Comparison of ENCODE assay signal across 24 cellular contexts in genomic region chr2:212357606-212358005, GRCh38.
DNase-seq lines count a peak whose midpoint lies in the region; ATAC-seq and TF ChIP-seq lines count a peak whose summit lies in the region.
"Had no signal": no experiment of that assay in that cellular context is flagged by ENCODE, and none has a peak within 500 bp of the region (broad histone marks: within the 10 kb centered on the region; RNA-seq: fewer than 3 reads in every experiment).

No MANE protein-coding gene starts in this region.

- peaks cover 30% of the 10 kb centered on the region for H3K4me1 ChIP-seq in HEK293 (ENCODE audit: control insufficient read depth, insufficient read depth, low read length)
- H3K4me1 ChIP-seq: BLaER1 treated with 17β-estradiol and CSF1 and Interleukin-3, amounts not matched to agents 10 nM and 100 nM; transverse colon had no signal

- POLR2A ChIA-PET in HEK293 (lab: Yijun Ruan, JAX), result no interaction called here
- POLR2A ChIA-PET in naive thymus-derived CD8-positive, alpha-beta T cell (lab: Charles Lee), result no interaction called here

- no peaks in the 10 kb centered on the region for H3K9me3 Mint-ChIP-seq in progenitor cell of endocrine pancreas (ENCODE audit: low read depth)
- peaks cover 0 to 5% (median 0%) of the 10 kb centered on the region in 9 donors for H3K9me3 Mint-ChIP-seq in naive thymus-derived CD8-positive, alpha-beta T cell
- H3K9me3 Mint-ChIP-seq: activated naive CD8-positive, alpha-beta T cell treated with anti-CD3 and anti-CD28 coated beads, Interleukin-2, amount 10 ng/mL, durations not matched to agents 7 days and 5 days; stimulated activated naive CD8-positive, alpha-beta T cell treated with anti-CD3 and anti-CD28 coated beads, Interleukin-15, amount 100 ng/mL, for 72 hours had no signal

- ATAC-seq in naive thymus-derived CD8-positive, alpha-beta T cell, result no peak
- ATAC-seq: stimulated activated naive CD8-positive, alpha-beta T cell treated with anti-CD3 and anti-CD28 coated beads, Interleukin-15, amount 100 ng/mL, for 72 hours had no signal

- no peaks in the 10 kb centered on the region for H3K9me3 ChIP-seq in HEK293 (ENCODE audit: control insufficient read depth, insufficient read depth, low read depth, low read length)
- H3K9me3 ChIP-seq: BLaER1 treated with 17β-estradiol and CSF1 and Interleukin-3, amounts not matched to agents 10 nM and 100 nM; neutrophil; transverse colon had no signal

- CTCF ChIA-PET in HEK293 (lab: Yijun Ruan, JAX), result no interaction called here

- no peaks in the 10 kb centered on the region for H3K36me3 ChIP-seq in HEK293 (ENCODE audit: control insufficient read depth in 2 of 2, insufficient read depth in 1 of 2, low read length in 2 of 2)
- H3K36me3 ChIP-seq: BLaER1 treated with 17β-estradiol and CSF1 and Interleukin-3, amounts not matched to agents 10 nM and 100 nM; neutrophil; transverse colon had no signal

- DNase-seq in NCI-H526 (lab: John Stamatoyannopoulos, UW) (peak; percentile 27 to 46), inferior parietal cortex (ENCODE audit: extremely low spot score) (peak; percentile 48), progenitor cell of endocrine pancreas (ENCODE audit: low spot score, unreplicated experiment) (no peak), cerebellar cortex (ENCODE audit: low spot score) (no peak), NCI-H1930 (lab: John Stamatoyannopoulos, UW) (no peak)
- DNase-seq in naive thymus-derived CD8-positive, alpha-beta T cell, result no peak
- DNase-seq: activated effector memory CD4-positive, alpha-beta T cell treated with anti-CD3 and anti-CD28 coated beads, Interleukin-2, amount 50 U/mL, for 16 hours; activated naive CD8-positive, alpha-beta T cell treated with anti-CD3 and anti-CD28 coated beads, Interleukin-2, amount 10 ng/mL, durations not matched to agents 7 days and 5 days; activated T-cell treated with anti-CD3 and anti-CD28 coated beads for 4 hours; DMS79; GDM1; glutamatergic neuron; GOT3; Kasumi-1; NCI-H1436; NCI-H2171; stimulated activated naive CD8-positive, alpha-beta T cell treated with anti-CD3 and anti-CD28 coated beads, Interleukin-15, amount 100 ng/mL, for 72 hours; transverse colon had no signal

- H3K4me3 ChIP-seq in HEK293 (ENCODE audit: low read depth, low read length), result no peak overlapping the region
- H3K4me3 ChIP-seq: BLaER1 treated with 17β-estradiol and CSF1 and Interleukin-3, amounts not matched to agents 10 nM and 100 nM; lung; transverse colon had no signal

- no peak overlapping the region for H3K27ac ChIP-seq in HEK293 (ENCODE audit: extremely low read depth, low read depth, low read length)
- H3K27ac ChIP-seq: BLaER1 treated with 17β-estradiol and CSF1 and Interleukin-3, amounts not matched to agents 10 nM and 100 nM; epithelial cell of prostate; neutrophil; RWPE1; transverse colon had no signal

- H3K27me3 Mint-ChIP-seq in progenitor cell of endocrine pancreas, result no peaks in the 10 kb centered on the region
- no peaks in the 10 kb centered on the region for H3K27me3 Mint-ChIP-seq in naive thymus-derived CD8-positive, alpha-beta T cell
- H3K27me3 Mint-ChIP-seq: activated naive CD8-positive, alpha-beta T cell treated with anti-CD3 and anti-CD28 coated beads, Interleukin-2, amount 10 ng/mL, durations not matched to agents 7 days and 5 days; stimulated activated naive CD8-positive, alpha-beta T cell treated with anti-CD3 and anti-CD28 coated beads, Interleukin-15, amount 100 ng/mL, for 72 hours had no signal

- TF ChIP-seq CTCF in HEK293 (tag by site-specific recombination; IDR thresholded peaks at IDR 0.05), result no peak
- no peak for TF ChIP-seq CTCF in progenitor cell of endocrine pancreas (IDR thresholded peaks at IDR 0.05; ENCODE audit: unreplicated experiment)

- no peaks in the 10 kb centered on the region for H3K36me3 Mint-ChIP-seq in progenitor cell of endocrine pancreas (ENCODE audit: insufficient read depth)
- no peaks in the 10 kb centered on the region for H3K36me3 Mint-ChIP-seq in naive thymus-derived CD8-positive, alpha-beta T cell
- H3K36me3 Mint-ChIP-seq: activated naive CD8-positive, alpha-beta T cell treated with anti-CD3 and anti-CD28 coated beads, Interleukin-2, amount 10 ng/mL, durations not matched to agents 7 days and 5 days had no signal

- peak overlapping the region; percentile 80 for H3K27ac Mint-ChIP-seq in progenitor cell of endocrine pancreas
- no peak overlapping the region for H3K27ac Mint-ChIP-seq in naive thymus-derived CD8-positive, alpha-beta T cell
- H3K27ac Mint-ChIP-seq: activated naive CD8-positive, alpha-beta T cell treated with anti-CD3 and anti-CD28 coated beads, Interleukin-2, amount 10 ng/mL, durations not matched to agents 7 days and 5 days; stimulated activated naive CD8-positive, alpha-beta T cell treated with anti-CD3 and anti-CD28 coated beads, Interleukin-15, amount 100 ng/mL, for 72 hours had no signal

- no peak overlapping the region for H3K4me3 Mint-ChIP-seq in progenitor cell of endocrine pancreas (ENCODE audit: low read depth)
- no peak overlapping the region for H3K4me3 Mint-ChIP-seq in naive thymus-derived CD8-positive, alpha-beta T cell
- H3K4me3 Mint-ChIP-seq: activated naive CD8-positive, alpha-beta T cell treated with anti-CD3 and anti-CD28 coated beads, Interleukin-2, amount 10 ng/mL, durations not matched to agents 7 days and 5 days; stimulated activated naive CD8-positive, alpha-beta T cell treated with anti-CD3 and anti-CD28 coated beads, Interleukin-15, amount 100 ng/mL, for 72 hours had no signal

- peaks cover 52% of the 10 kb centered on the region for H3K4me1 Mint-ChIP-seq in progenitor cell of endocrine pancreas (ENCODE audit: low read depth)
- no peaks in the 10 kb centered on the region for H3K4me1 Mint-ChIP-seq in naive thymus-derived CD8-positive, alpha-beta T cell
- H3K4me1 Mint-ChIP-seq: activated naive CD8-positive, alpha-beta T cell treated with anti-CD3 and anti-CD28 coated beads, Interleukin-2, amount 10 ng/mL, durations not matched to agents 7 days and 5 days; stimulated activated naive CD8-positive, alpha-beta T cell treated with anti-CD3 and anti-CD28 coated beads, Interleukin-15, amount 100 ng/mL, for 72 hours had no signal

TF ChIP-seq in HEK293, 187 proteins besides CTCF, POLR2A, EP300 and RAD21:
- TF ChIP-seq, protein P1, sequence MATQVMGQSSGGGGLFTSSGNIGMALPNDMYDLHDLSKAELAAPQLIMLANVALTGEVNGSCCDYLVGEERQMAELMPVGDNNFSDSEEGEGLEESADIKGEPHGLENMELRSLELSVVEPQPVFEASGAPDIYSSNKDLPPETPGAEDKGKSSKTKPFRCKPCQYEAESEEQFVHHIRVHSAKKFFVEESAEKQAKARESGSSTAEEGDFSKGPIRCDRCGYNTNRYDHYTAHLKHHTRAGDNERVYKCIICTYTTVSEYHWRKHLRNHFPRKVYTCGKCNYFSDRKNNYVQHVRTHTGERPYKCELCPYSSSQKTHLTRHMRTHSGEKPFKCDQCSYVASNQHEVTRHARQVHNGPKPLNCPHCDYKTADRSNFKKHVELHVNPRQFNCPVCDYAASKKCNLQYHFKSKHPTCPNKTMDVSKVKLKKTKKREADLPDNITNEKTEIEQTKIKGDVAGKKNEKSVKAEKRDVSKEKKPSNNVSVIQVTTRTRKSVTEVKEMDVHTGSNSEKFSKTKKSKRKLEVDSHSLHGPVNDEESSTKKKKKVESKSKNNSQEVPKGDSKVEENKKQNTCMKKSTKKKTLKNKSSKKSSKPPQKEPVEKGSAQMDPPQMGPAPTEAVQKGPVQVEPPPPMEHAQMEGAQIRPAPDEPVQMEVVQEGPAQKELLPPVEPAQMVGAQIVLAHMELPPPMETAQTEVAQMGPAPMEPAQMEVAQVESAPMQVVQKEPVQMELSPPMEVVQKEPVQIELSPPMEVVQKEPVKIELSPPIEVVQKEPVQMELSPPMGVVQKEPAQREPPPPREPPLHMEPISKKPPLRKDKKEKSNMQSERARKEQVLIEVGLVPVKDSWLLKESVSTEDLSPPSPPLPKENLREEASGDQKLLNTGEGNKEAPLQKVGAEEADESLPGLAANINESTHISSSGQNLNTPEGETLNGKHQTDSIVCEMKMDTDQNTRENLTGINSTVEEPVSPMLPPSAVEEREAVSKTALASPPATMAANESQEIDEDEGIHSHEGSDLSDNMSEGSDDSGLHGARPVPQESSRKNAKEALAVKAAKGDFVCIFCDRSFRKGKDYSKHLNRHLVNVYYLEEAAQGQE (tag by site-specific recombination; IDR thresholded peaks at IDR 0.05), result no peak
- TF ChIP-seq PRDM10 (tag by site-specific recombination; IDR thresholded peaks at IDR 0.05), result 0 out of 2 replicates have a peak, but pooled peaks have one; percentile 15
- TF ChIP-seq ZNF37A (tag by site-specific recombination; IDR thresholded peaks at IDR 0.05), result no peak

Comparison
In these comparisons a context has a peak if more than half of its experiments do, and no peak if none do; other contexts are left out.
1. DNase-seq: peak in NCI-H526 (2 of 2) and inferior parietal cortex (single experiment); none in progenitor cell of endocrine pancreas (single experiment), cerebellar cortex (single experiment), naive thymus-derived CD8-positive, alpha-beta T cell (0 of 10) and NCI-H1930 (0 of 2).